2 cellular contexts compared by ENCODE assay signal in genomic region chr1:93663191-93663614, GRCh38.
TF ChIP-seq lines count a peak whose summit lies in the region.

No MANE protein-coding gene starts in this region.

TF ChIP-seq in HCT116, 20 proteins besides CTCF, POLR2A, EP300 and RAD21 (continued from another document):
- TF ChIP-seq REST (IDR thresholded peaks at IDR 0.05; ENCODE audit: low read depth) (no peak), SRF (IDR thresholded peaks at IDR 0.05; ENCODE audit: low read depth) (no peak), ZFX (IDR thresholded peaks at IDR 0.05) (no peak), EZH2 (IDR thresholded peaks at IDR 0.05) (no peak), TCF7L2 (IDR thresholded peaks at IDR 0.05; ENCODE audit: borderline replicate concordance, extremely low read depth, insufficient read depth, insufficient read length) (no peak), ZBTB33 (IDR thresholded peaks at IDR 0.05; ENCODE audit: extremely low read depth, insufficient replicate concordance, low read length) (no peak), EZH2phosphoT487 (IDR thresholded peaks at IDR 0.05; ENCODE audit: borderline replicate concordance) (no peak), MAX (IDR thresholded peaks at IDR 0.05) (no peak), YY1 (IDR thresholded peaks at IDR 0.05; ENCODE audit: extremely low read depth, insufficient replicate concordance, low read depth, low read length) (no peak), ATF3 (IDR thresholded peaks at IDR 0.05) (no peak), POLR2AphosphoS5 (IDR thresholded peaks at IDR 0.05; ENCODE audit: low read depth, low read length) (no peak), JUND (IDR thresholded peaks at IDR 0.05) (no peak)

TF ChIP-seq in WTC11, 78 proteins besides CTCF, POLR2A, EP300 and RAD21 (continued from another document):
- no peak for TF ChIP-seq HMGXB4 (CRISPR knock-in tag; IDR thresholded peaks at IDR 0.05)
- TF ChIP-seq SMAD4 (CRISPR knock-in tag; IDR thresholded peaks at IDR 0.05) = no peak
- no peak for TF ChIP-seq GRHL2 (CRISPR knock-in tag; IDR thresholded peaks at IDR 0.05; ENCODE audit: insufficient replicate concordance, severe bottlenecking)
- TF ChIP-seq IRF1 (CRISPR knock-in tag; IDR thresholded peaks at IDR 0.05) = no peak
- TF ChIP-seq TEAD4 (CRISPR knock-in tag; IDR thresholded peaks at IDR 0.05) = no peak
- TF ChIP-seq PREB (CRISPR knock-in tag; IDR thresholded peaks at IDR 0.05; ENCODE audit: borderline replicate concordance) = no peak
- TF ChIP-seq ZNF232 (CRISPR knock-in tag; IDR thresholded peaks at IDR 0.05) = no peak
- no peak for TF ChIP-seq CBFB (CRISPR knock-in tag; IDR thresholded peaks at IDR 0.05; ENCODE audit: low read depth)
- TF ChIP-seq PRRX2 (CRISPR knock-in tag; IDR thresholded peaks at IDR 0.05) = no peak
- TF ChIP-seq JAZF1 (CRISPR knock-in tag; IDR thresholded peaks at IDR 0.05) = no peak
- no peak for TF ChIP-seq SOX15 (CRISPR knock-in tag; IDR thresholded peaks at IDR 0.05)
- TF ChIP-seq ZNF121 (CRISPR knock-in tag; IDR thresholded peaks at IDR 0.05) = no peak
- no peak for TF ChIP-seq ZNF423 (CRISPR knock-in tag; IDR thresholded peaks at IDR 0.05)
